Comparison of ENCODE assay signal across 8 cellular contexts in genomic region chr5:65034782-65035181, GRCh38.
DNase-seq lines count a peak whose midpoint lies in the region; ATAC-seq lines count a peak whose summit lies in the region.

No MANE protein-coding gene starts in this region.

- peak overlapping the region; percentile 90 for H3K27ac ChIP-seq in temporal lobe (ENCODE audit: low read depth, low read length)

- peak overlapping the region; percentile 57 for H3K27ac Mint-ChIP-seq in activated naive CD4-positive, alpha-beta T cell treated with anti-CD3 and anti-CD28 coated beads for 36 hours
- H3K27ac Mint-ChIP-seq in activated naive CD4-positive, alpha-beta T cell treated with anti-CD3 and anti-CD28 coated beads, Interleukin-2, amount 50 U/mL, for 72 hours, result peak overlapping the region in 1 of 2 donors; percentile 88
- peak overlapping the region; percentile 80 for H3K27ac Mint-ChIP-seq in activated T-helper 17 cell treated with anti-CD3 and anti-CD28 coated beads, Interleukin-2, amount 50 U/mL, for 72 hours
- peak overlapping the region; percentile 90 to 99 (median 94) for H3K27ac Mint-ChIP-seq in immature natural killer cell

- CTCF ChIA-PET in activated naive CD4-positive, alpha-beta T cell treated with anti-CD3 and anti-CD28 coated beads for 36 hours (lab: Charles Lee), result no interaction called here

- H3K27me3 Mint-ChIP-seq in activated naive CD4-positive, alpha-beta T cell treated with anti-CD3 and anti-CD28 coated beads for 36 hours (ENCODE audit: low read depth), result no peaks in the 10 kb centered on the region
- H3K27me3 Mint-ChIP-seq in activated T-helper 17 cell treated with anti-CD3 and anti-CD28 coated beads, Interleukin-2, amount 50 U/mL, for 72 hours, result no peaks in the 10 kb centered on the region
- H3K27me3 Mint-ChIP-seq in immature natural killer cell (ENCODE audit: low read depth in 3 of 3), result peaks cover 9 to 20% (median 11%) of the 10 kb centered on the region in 3 donors

- no peak for DNase-seq in activated naive CD4-positive, alpha-beta T cell treated with anti-CD3 and anti-CD28 coated beads for 36 hours
- DNase-seq in activated naive CD4-positive, alpha-beta T cell treated with anti-CD3 and anti-CD28 coated beads, Interleukin-2, amount 50 U/mL, for 72 hours (ENCODE audit: low spot score in 2 of 2), result no peak
- DNase-seq in immature natural killer cell, result no peak
- no peak for DNase-seq in OCI-M2 (lab: John Stamatoyannopoulos, UW; ENCODE audit: unreplicated experiment)
- DNase-seq in amniotic stem cell (lab: John Stamatoyannopoulos, UW), result no peak
- DNase-seq in activated CD4-positive, alpha-beta T cell treated with anti-CD3 and anti-CD28 coated beads for 4 hours, result no peak

- H3K36me3 Mint-ChIP-seq in activated naive CD4-positive, alpha-beta T cell treated with anti-CD3 and anti-CD28 coated beads for 36 hours (ENCODE audit: low read depth), result no peaks in the 10 kb centered on the region
- peaks cover 0 to 4% of the 10 kb centered on the region in 2 donors for H3K36me3 Mint-ChIP-seq in activated naive CD4-positive, alpha-beta T cell treated with anti-CD3 and anti-CD28 coated beads, Interleukin-2, amount 50 U/mL, for 72 hours
- no peaks in the 10 kb centered on the region for H3K36me3 Mint-ChIP-seq in activated T-helper 17 cell treated with anti-CD3 and anti-CD28 coated beads, Interleukin-2, amount 50 U/mL, for 72 hours (ENCODE audit: low read depth)
- H3K36me3 Mint-ChIP-seq in immature natural killer cell, result no peaks in the 10 kb centered on the region

- no peak for ATAC-seq in activated naive CD4-positive, alpha-beta T cell treated with anti-CD3 and anti-CD28 coated beads, Interleukin-2, amount 50 U/mL, for 72 hours
- no peak for ATAC-seq in activated T-helper 17 cell treated with anti-CD3 and anti-CD28 coated beads, Interleukin-2, amount 50 U/mL, for 72 hours (replicated peaks)

- no peaks in the 10 kb centered on the region for H3K9me3 Mint-ChIP-seq in activated naive CD4-positive, alpha-beta T cell treated with anti-CD3 and anti-CD28 coated beads for 36 hours
- H3K9me3 Mint-ChIP-seq in activated naive CD4-positive, alpha-beta T cell treated with anti-CD3 and anti-CD28 coated beads, Interleukin-2, amount 50 U/mL, for 72 hours, result peaks cover 0 to 4% of the 10 kb centered on the region in 2 donors
- H3K9me3 Mint-ChIP-seq in activated T-helper 17 cell treated with anti-CD3 and anti-CD28 coated beads, Interleukin-2, amount 50 U/mL, for 72 hours, result peaks cover 3% of the 10 kb centered on the region
- H3K9me3 Mint-ChIP-seq in immature natural killer cell, result no peaks in the 10 kb centered on the region

- intact Hi-C loops in activated naive CD4-positive, alpha-beta T cell treated with anti-CD3 and anti-CD28 coated beads for 36 hours (cut with micrococcal nuclease), result loop anchor here (1.0 to 10.0 kb wide), 8 partner anchors 13 to 1110 kb away; partner anchors contain the start of genes CWC27, NLN, SGTB and SREK1

- peak overlapping the region; percentile 52 for H3K4me3 Mint-ChIP-seq in activated naive CD4-positive, alpha-beta T cell treated with anti-CD3 and anti-CD28 coated beads for 36 hours
- peak overlapping the region; percentile 71 for H3K4me3 Mint-ChIP-seq in activated T-helper 17 cell treated with anti-CD3 and anti-CD28 coated beads, Interleukin-2, amount 50 U/mL, for 72 hours
- peak overlapping the region; percentile 81 to 91 (median 85) for H3K4me3 Mint-ChIP-seq in immature natural killer cell

- H3K4me1 Mint-ChIP-seq in activated naive CD4-positive, alpha-beta T cell treated with anti-CD3 and anti-CD28 coated beads for 36 hours (ENCODE audit: low read depth), result peaks cover 27% of the 10 kb centered on the region
- H3K4me1 Mint-ChIP-seq in activated T-helper 17 cell treated with anti-CD3 and anti-CD28 coated beads, Interleukin-2, amount 50 U/mL, for 72 hours, result peaks cover 14% of the 10 kb centered on the region
- H3K4me1 Mint-ChIP-seq in immature natural killer cell, result peaks cover 30 to 34% of the 10 kb centered on the region in 2 donors
